In the genomic region with DNA sequence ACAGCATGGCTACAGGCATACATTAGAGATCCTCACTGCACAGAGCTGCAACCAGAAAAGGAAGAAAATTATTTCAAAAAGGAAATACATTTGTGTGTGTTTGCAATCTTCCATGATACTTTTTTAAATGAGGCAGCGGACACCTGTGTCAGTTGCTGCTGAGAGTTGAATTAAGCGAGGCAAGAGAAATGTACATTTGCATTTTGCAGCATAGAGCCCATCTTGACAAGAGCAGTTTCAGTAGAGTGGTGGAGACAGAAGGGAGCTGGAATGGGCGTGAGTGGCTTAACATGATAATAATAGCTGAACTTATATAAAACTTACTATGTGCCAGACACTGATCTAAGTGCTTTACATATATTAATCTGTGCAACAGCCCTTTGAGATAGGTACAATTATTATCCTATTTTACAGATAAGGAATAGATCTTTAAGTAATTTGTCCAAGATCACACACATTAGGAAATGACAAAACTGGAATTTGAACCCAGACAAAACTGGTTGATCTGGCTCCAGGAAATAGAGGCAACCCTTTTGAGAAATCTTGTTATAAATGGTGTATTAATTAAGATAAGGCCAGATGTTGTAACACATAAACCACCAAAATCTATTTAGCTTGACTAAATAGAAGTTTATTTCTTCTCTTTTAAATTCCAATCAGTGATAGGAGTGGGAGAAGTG, we compare ENCODE assay signal across 20 cellular contexts.
"Had no signal": no experiment of that assay in that cellular context is flagged by ENCODE, and none has a peak within 500 bp of the region (broad histone marks: within the 10 kb centered on the region; RNA-seq: fewer than 3 reads in every experiment).

No MANE protein-coding gene starts in this region.

- H3K9me3 ChIP-seq: ascending aorta, body of pancreas had no signal

- H3K27me3 ChIP-seq: ascending aorta, body of pancreas had no signal

- H3K4me3 ChIP-seq: ascending aorta, body of pancreas had no signal

- H3K4me1 ChIP-seq: ascending aorta had no signal

- DNase-seq: activated CD4-positive, alpha-beta T cell treated with anti-CD3 and anti-CD28 coated beads for 4 hours; activated CD8-positive, alpha-beta memory T cell treated with anti-CD3 and anti-CD28 coated beads, Interleukin-2, amount 50 U/mL, for 48 hours; activated CD8-positive, alpha-beta T cell treated with anti-CD3 and anti-CD28 coated beads, Interleukin-2, amount 10 ng/mL, durations not matched to agents 7 days and 5 days; activated effector memory CD4-positive, alpha-beta T cell treated with Interleukin-2 at 50 U/mL for 16 hours; activated naive CD4-positive, alpha-beta T cell; activated naive CD8-positive, alpha-beta T cell treated with anti-CD3 and anti-CD28 coated beads, Interleukin-2, amount 50 U/mL, for 24 hours; activated T-cell treated with anti-CD3 and anti-CD28 coated beads, Interleukin-2, amount 50 U/mL, for 24 hours; amniotic stem cell; central memory CD4-positive, alpha-beta T cell; NCI-H1092 treated with DMSO at 0.1 percent for 48 hours; NCI-H1436; NCI-H1694 treated with DMSO at 0.1 percent for 48 hours; NCI-H446; NCI-H524; PC-3; SHP77 treated with DMSO at 0.1 percent for 48 hours had no signal

- H3K36me3 ChIP-seq: ascending aorta had no signal

- ATAC-seq: activated CD4-positive, CD25-positive, alpha-beta regulatory T cell treated with anti-CD3 and anti-CD28 coated beads, Interleukin-2, amount 50 U/mL, for 24 hours; activated CD8-positive, alpha-beta T cell treated with anti-CD3 and anti-CD28 coated beads, Interleukin-2, amount 10 ng/mL, durations not matched to agents 7 days and 5 days; activated naive CD4-positive, alpha-beta T cell treated with anti-CD3 and anti-CD28 coated beads, Interleukin-2, amount 50 U/mL, for 72 hours; activated naive CD8-positive, alpha-beta T cell treated with anti-CD3 and anti-CD28 coated beads, Interleukin-2, amount 50 U/mL, for 24 hours; PC-3 had no signal

- H3K27ac ChIP-seq: ascending aorta had no signal
